Comparison of ENCODE assay signal across 8 cellular contexts in genomic region chr15:82986442-82986780, GRCh38. TPM values are rescaled to one million over a fixed set of nuclear protein-coding genes. Genes with fewer than 3 reads are reported as not detected.
DNase-seq lines count a peak whose midpoint lies in the region; ATAC-seq, FAIRE-seq and TF ChIP-seq lines count a peak whose summit lies in the region.

No MANE protein-coding gene starts in this region.

- peak; percentile 11 for ATAC-seq in GM21423 (IDR thresholded peaks at IDR 0.05; ENCODE audit: unreplicated experiment)

- H3K36me3 ChIP-seq in keratinocyte (ENCODE audit: control insufficient read depth in 2 of 2, extremely low read depth in 1 of 2, insufficient read depth in 2 of 2, low read length in 2 of 2) (peaks cover 4 to 8% of the 10 kb centered on the region in 2 experiments), stomach smooth muscle (ENCODE audit: control insufficient read depth in 2 of 2, insufficient read depth in 2 of 2, low read length in 2 of 2) (peaks cover 6 to 9% of the 10 kb centered on the region in 2 donors)

- peak overlapping the region; percentile 90 for H2AFZ ChIP-seq in keratinocyte (ENCODE audit: control insufficient read depth, low read length)

- H3K9ac ChIP-seq in keratinocyte (ENCODE audit: control insufficient read depth, extremely low read depth, insufficient read depth, low read length) (peak overlapping the region; percentile 86), stomach smooth muscle (ENCODE audit: low read length in 2 of 2) (peak overlapping the region; percentile 81 to 97)

- peaks cover 2% of the 10 kb centered on the region for H3K9me3 Mint-ChIP-seq in Calu3 (ENCODE audit: low read depth, unreplicated experiment)

- H3K27ac Mint-ChIP-seq in Calu3 (ENCODE audit: unreplicated experiment), result peak overlapping the region; percentile 94

- H4K20me1 ChIP-seq in keratinocyte (ENCODE audit: control insufficient read depth, extremely low read depth, insufficient read depth, low read length), result no peaks in the 10 kb centered on the region

- no peaks in the 10 kb centered on the region for H3K9me1 ChIP-seq in keratinocyte (ENCODE audit: control insufficient read depth, extremely low read depth, insufficient read depth, low read length)

- H3K9me3 ChIP-seq in keratinocyte (ENCODE audit: control insufficient read depth, low read depth, low read length) (no peaks in the 10 kb centered on the region), stomach smooth muscle (ENCODE audit: control insufficient read depth in 2 of 2, low read length in 2 of 2) (no peaks in the 10 kb centered on the region)

- no peaks in the 10 kb centered on the region for H3K27me3 Mint-ChIP-seq in Calu3 (ENCODE audit: unreplicated experiment)

- no peak for FAIRE-seq in keratinocyte (lab: Jason Lieb, UNC)

- peaks cover 54% of the 10 kb centered on the region for H3K36me3 Mint-ChIP-seq in Calu3 (ENCODE audit: insufficient read depth, unreplicated experiment)

- peaks cover 18% of the 10 kb centered on the region for H3K4me1 Mint-ChIP-seq in Calu3 (ENCODE audit: low read depth, unreplicated experiment)

- H3K79me2 ChIP-seq in keratinocyte (ENCODE audit: control insufficient read depth, insufficient read depth, low read length), result peaks cover 14% of the 10 kb centered on the region

- intact Hi-C loops in Calu3 (cut with micrococcal nuclease; ENCODE audit: unreplicated experiment), result loop anchor here (2.0 to 10.0 kb wide), 3 partner anchors 69 to 152 kb away; no protein-coding TSS in a partner anchor

- no peak for TF ChIP-seq CTCF in Calu3 (IDR thresholded peaks at IDR 0.05; ENCODE audit: unreplicated experiment)
- TF ChIP-seq CTCF in keratinocyte (optimal IDR thresholded peaks at IDR 0.05 in 1 of 3, IDR thresholded peaks at IDR 0.05 in 1 of 3, conservative IDR thresholded peaks at IDR 0.05 in 1 of 3; ENCODE audit: extremely low read depth in 1 of 3, insufficient read depth in 2 of 3, low read length in 3 of 3), result no peak

- H3K4me3 ChIP-seq in Jurkat, Clone E6-1 (ENCODE audit: low read length), result peak overlapping the region; percentile 98
- H3K4me3 ChIP-seq in keratinocyte (ENCODE audit: control insufficient read depth in 2 of 3, extremely low read depth in 1 of 3, insufficient read depth in 2 of 3, low read depth in 1 of 3, low read length in 3 of 3) (peak overlapping the region; percentile 74 to 88 (median 74)), stomach smooth muscle (ENCODE audit: low read length in 2 of 2) (peak overlapping the region; percentile 93 to 100)

- H3K4me2 ChIP-seq in keratinocyte (ENCODE audit: control insufficient read depth, extremely low read depth, insufficient read depth, low read depth, low read length), result peak overlapping the region; percentile 79

- H3K4me1 ChIP-seq in keratinocyte (ENCODE audit: control insufficient read depth, extremely low read depth, insufficient read depth, low read length) (peaks cover 11% of the 10 kb centered on the region), stomach smooth muscle (ENCODE audit: control insufficient read depth, insufficient read depth, low read length) (peaks cover 10% of the 10 kb centered on the region)

- no peak for DNase-seq in Calu3
- DNase-seq in Jurkat, Clone E6-1 (ENCODE audit: low read depth, low spot score), result no peak
- no peak for DNase-seq in keratinocyte (ENCODE audit: low read depth, low spot score)
- no peak for DNase-seq in hypothalamus (lab: John Stamatoyannopoulos, UW)
- DNase-seq in cerebellum (ENCODE audit: low spot score), result no peak

- BruUV-seq in Calu3 (replicated peaks; lab: Mats Ljungman, UMichigan), result TSS peak; percentile 77

- dilution Hi-C loops in keratinocyte (cut with MboI; ENCODE audit: extremely low pct_ligation_motif_present, low sequenced_read_pairs), result no loop called here

- H3K27me3 ChIP-seq in keratinocyte (ENCODE audit: control insufficient read depth, extremely low read depth, insufficient read depth, low read length), result no peaks in the 10 kb centered on the region
- no peaks in the 10 kb centered on the region for H3K27me3 ChIP-seq in stomach smooth muscle (ENCODE audit: control insufficient read depth in 1 of 2, insufficient read depth in 2 of 2, low read length in 2 of 2)

- peak overlapping the region; percentile 83 for H3K4me3 Mint-ChIP-seq in Calu3 (ENCODE audit: low read depth, unreplicated experiment)

- CTCF ChIA-PET in Calu3 (lab: Charles Lee), result interaction anchor here (1.1 to 1.2 kb wide), 3 partner anchors 135 to 237 kb away, joined by 4 to 5 read pairs (median 4); no protein-coding TSS in a partner anchor

- H3K27ac ChIP-seq in angular gyrus (ENCODE audit: low read depth, low read length) (peak overlapping the region; percentile 7), keratinocyte (ENCODE audit: control insufficient read depth, insufficient read depth, low read length) (peak overlapping the region; percentile 66), stomach smooth muscle (ENCODE audit: low read length) (peak overlapping the region; percentile 71)

RNA-seq across cellular contexts. Expression of gene RAMAC, which starts 0.4 kb away (rescaled TPM):
- total RNA-seq in Calu3 (2022) (31.5 and 34.5 TPM in 2 replicates), cerebellum (25.2 TPM)
- 34.7 TPM for polyA plus RNA-seq in Jurkat, Clone E6-1 (2012; ENCODE audit: insufficient read depth, insufficient read length)
- 24.6 to 35.3 TPM (median 27.8 TPM) in 3 replicates for polyA plus RNA-seq in keratinocyte
- 31.5 TPM for polyA plus RNA-seq in keratinocyte (2011; ENCODE audit: low read depth)
- polyA plus RNA-seq in keratinocyte (2011; cell fraction: cytosol; rRNA removed), result 20.0 and 28.7 TPM in 2 replicates
- 12.0 and 17.1 TPM in 2 replicates for polyA plus RNA-seq in keratinocyte (2011; cell fraction: nucleus; rRNA removed)
- polyA plus RNA-seq in keratinocyte (2012; ENCODE audit: low replicate concordance), result 24.4 and 32.8 TPM in 2 replicates
- 5.1 to 14.8 TPM (median 13.3 TPM) in 3 replicates for polyA minus RNA-seq in keratinocyte
- 13.4 TPM for polyA minus RNA-seq in keratinocyte (2011; cell fraction: cytosol; rRNA and poly(A)+ RNA removed)
- polyA minus RNA-seq in keratinocyte (2011; cell fraction: nucleus; rRNA and poly(A)+ RNA removed), result 5.1 and 6.8 TPM in 2 replicates

RNA-seq across cellular contexts. Expression of gene C15orf40, which starts 25.0 kb away (rescaled TPM):
- total RNA-seq in Calu3 (2022) (34.0 and 40.7 TPM in 2 replicates), cerebellum (21.5 TPM)
- 37.0 TPM for polyA plus RNA-seq in Jurkat, Clone E6-1 (2012; ENCODE audit: insufficient read depth, insufficient read length)
- 26.6 to 28.7 TPM (median 28.6 TPM) in 3 replicates for polyA plus RNA-seq in keratinocyte
- polyA plus RNA-seq in keratinocyte (2011; ENCODE audit: low read depth), result 7.1 TPM
- 15.5 and 21.1 TPM in 2 replicates for polyA plus RNA-seq in keratinocyte (2011; cell fraction: cytosol; rRNA removed)
- 8.3 and 9.3 TPM in 2 replicates for polyA plus RNA-seq in keratinocyte (2011; cell fraction: nucleus; rRNA removed)
- 19.2 and 41.8 TPM in 2 replicates for polyA plus RNA-seq in keratinocyte (2012; ENCODE audit: low replicate concordance)
- 4.1 to 6.5 TPM (median 6.0 TPM) in 3 replicates for polyA minus RNA-seq in keratinocyte
- polyA minus RNA-seq in keratinocyte (2011; cell fraction: cytosol; rRNA and poly(A)+ RNA removed), result 11.9 TPM
- polyA minus RNA-seq in keratinocyte (2011; cell fraction: nucleus; rRNA and poly(A)+ RNA removed), result 5.1 and 8.0 TPM in 2 replicates

RNA-seq across cellular contexts. Expression of gene HOMER2, which starts 33.9 kb away (rescaled TPM):
- total RNA-seq in Calu3 (2022) (32.2 and 49.4 TPM in 2 replicates), cerebellum (53.0 TPM)
- polyA plus RNA-seq in Jurkat, Clone E6-1 (2012; ENCODE audit: insufficient read depth, insufficient read length), result 32.2 TPM
- polyA plus RNA-seq in keratinocyte, result 9.6 to 12.4 TPM (median 11.3 TPM) in 3 replicates
- 40.2 TPM for polyA plus RNA-seq in keratinocyte (2011; ENCODE audit: low read depth)
- polyA plus RNA-seq in keratinocyte (2011; cell fraction: cytosol; rRNA removed), result 11.2 and 12.5 TPM in 2 replicates
- polyA plus RNA-seq in keratinocyte (2011; cell fraction: nucleus; rRNA removed), result 8.8 and 9.0 TPM in 2 replicates
- polyA plus RNA-seq in keratinocyte (2012; ENCODE audit: low replicate concordance), result 10.3 and 15.1 TPM in 2 replicates
- polyA minus RNA-seq in keratinocyte, result 7.6 to 26.7 TPM (median 8.9 TPM) in 3 replicates
- 11.7 TPM for polyA minus RNA-seq in keratinocyte (2011; cell fraction: cytosol; rRNA and poly(A)+ RNA removed)
- polyA minus RNA-seq in keratinocyte (2011; cell fraction: nucleus; rRNA and poly(A)+ RNA removed), result 6.5 and 14.3 TPM in 2 replicates

Comparison
In these comparisons a context has a peak if more than half of its experiments do, and no peak if none do; other contexts are left out.
1. H3K27ac ChIP-seq: peak in every context shown above with its lines; median percentile 71 in stomach smooth muscle; 66 in keratinocyte; 7 in angular gyrus.